Comparison of ENCODE assay signal across 37 cellular contexts in genomic region chr10:65306201-65306600, GRCh38.
"Had no signal": no experiment of that assay in that cellular context is flagged by ENCODE, and none has a peak within 500 bp of the region (broad histone marks: within the 10 kb centered on the region; RNA-seq: fewer than 3 reads in every experiment).

No MANE protein-coding gene starts in this region.

- H3K36me3 Mint-ChIP-seq: activated CD8-positive, alpha-beta memory T cell treated with anti-CD3 and anti-CD28 coated beads, Interleukin-2, amount 10 ng/mL, durations not matched to agents 7 days and 5 days; activated naive CD4-positive, alpha-beta T cell treated with anti-CD3 and anti-CD28 coated beads, Interleukin-2, amount 10 ng/mL, durations not matched to agents 7 days and 5 days; activated naive CD4-positive, alpha-beta T cell treated with anti-CD3 and anti-CD28 coated beads, Interleukin-2, amount 50 U/mL, for 24 hours; activated naive CD8-positive, alpha-beta T cell; activated naive CD8-positive, alpha-beta T cell treated with anti-CD3 and anti-CD28 coated beads, Interleukin-2, amount 10 ng/mL, durations not matched to agents 7 days and 5 days had no signal

- H3K4me3 ChIP-seq: body of pancreas, breast epithelium had no signal

- H3K4me1 ChIP-seq: body of pancreas, breast epithelium had no signal

- H3K27ac Mint-ChIP-seq: activated CD4-positive, alpha-beta memory T cell treated with anti-CD3 and anti-CD28 coated beads, Interleukin-2, amount 10 ng/mL, durations not matched to agents 7 days and 5 days; activated CD4-positive, alpha-beta T cell treated with anti-CD3 and anti-CD28 coated beads for 36 hours; activated CD4-positive, alpha-beta T cell treated with anti-CD3 and anti-CD28 coated beads, Interleukin-2, amount 10 ng/mL, durations not matched to agents 7 days and 5 days; activated CD8-positive, alpha-beta memory T cell treated with anti-CD3 and anti-CD28 coated beads, Interleukin-2, amount 10 ng/mL, durations not matched to agents 7 days and 5 days; activated CD8-positive, alpha-beta T cell treated with anti-CD3 and anti-CD28 coated beads, Interleukin-2, amount 10 ng/mL, durations not matched to agents 7 days and 5 days; activated naive CD4-positive, alpha-beta T cell treated with anti-CD3 and anti-CD28 coated beads, Interleukin-2, amount 10 ng/mL, durations not matched to agents 7 days and 5 days; activated naive CD4-positive, alpha-beta T cell treated with anti-CD3 and anti-CD28 coated beads, Interleukin-2, amount 50 U/mL, for 24 hours; activated naive CD8-positive, alpha-beta T cell; activated naive CD8-positive, alpha-beta T cell treated with anti-CD3 and anti-CD28 coated beads, Interleukin-2, amount 10 ng/mL, durations not matched to agents 7 days and 5 days; activated naive CD8-positive, alpha-beta T cell treated with anti-CD3 and anti-CD28 coated beads, Interleukin-2, amount 50 U/mL, for 24 hours; activated T-cell treated with anti-CD3 and anti-CD28 coated beads, Interleukin-2, amount 50 U/mL, for 24 hours; activated T-helper 2 cell treated with anti-CD3 and anti-CD28 coated beads, Interferon-gamma antibody, Interleukin-2, Interleukin-4, amounts not matched to agents 10 μg/mL and 5 μg/mL and 100 μg/mL, durations not matched to agents 14 hours and 24 hours and 36 hours; T-helper 1 cell treated with Interleukin-12 subunit alpha and Interleukin-12 subunit beta and Interleukin-4 antibody, amounts not matched to agents 30 μg/mL and 1 μg/mL, for 36 hours; T-helper 2 cell treated with Interferon-gamma antibody and Interleukin-4, amounts not matched to agents 5 μg/mL and 100 μg/mL, for 36 hours had no signal

- H3K4me1 Mint-ChIP-seq: activated CD4-positive, alpha-beta memory T cell treated with anti-CD3 and anti-CD28 coated beads, Interleukin-2, amount 10 ng/mL, durations not matched to agents 7 days and 5 days; activated CD4-positive, alpha-beta T cell treated with anti-CD3 and anti-CD28 coated beads for 36 hours; activated CD4-positive, alpha-beta T cell treated with anti-CD3 and anti-CD28 coated beads, Interleukin-2, amount 10 ng/mL, durations not matched to agents 7 days and 5 days; activated CD8-positive, alpha-beta memory T cell treated with anti-CD3 and anti-CD28 coated beads, Interleukin-2, amount 10 ng/mL, durations not matched to agents 7 days and 5 days; activated naive CD4-positive, alpha-beta T cell treated with anti-CD3 and anti-CD28 coated beads, Interleukin-2, amount 10 ng/mL, durations not matched to agents 7 days and 5 days; activated naive CD4-positive, alpha-beta T cell treated with anti-CD3 and anti-CD28 coated beads, Interleukin-2, amount 50 U/mL, for 24 hours; activated naive CD8-positive, alpha-beta T cell treated with anti-CD3 and anti-CD28 coated beads, Interleukin-2, amount 10 ng/mL, durations not matched to agents 7 days and 5 days; activated naive CD8-positive, alpha-beta T cell treated with anti-CD3 and anti-CD28 coated beads, Interleukin-2, amount 50 U/mL, for 24 hours had no signal

- H3K27me3 Mint-ChIP-seq: activated CD4-positive, alpha-beta memory T cell treated with anti-CD3 and anti-CD28 coated beads, Interleukin-2, amount 10 ng/mL, durations not matched to agents 7 days and 5 days; activated CD4-positive, alpha-beta T cell treated with anti-CD3 and anti-CD28 coated beads for 36 hours; activated CD4-positive, alpha-beta T cell treated with anti-CD3 and anti-CD28 coated beads, Interleukin-2, amount 10 ng/mL, durations not matched to agents 7 days and 5 days; activated CD8-positive, alpha-beta memory T cell treated with anti-CD3 and anti-CD28 coated beads, Interleukin-2, amount 10 ng/mL, durations not matched to agents 7 days and 5 days; activated naive CD4-positive, alpha-beta T cell treated with anti-CD3 and anti-CD28 coated beads, Interleukin-2, amount 10 ng/mL, durations not matched to agents 7 days and 5 days; activated naive CD4-positive, alpha-beta T cell treated with anti-CD3 and anti-CD28 coated beads, Interleukin-2, amount 50 U/mL, for 24 hours; activated naive CD8-positive, alpha-beta T cell; activated naive CD8-positive, alpha-beta T cell treated with anti-CD3 and anti-CD28 coated beads, Interleukin-2, amount 10 ng/mL, durations not matched to agents 7 days and 5 days; activated naive CD8-positive, alpha-beta T cell treated with anti-CD3 and anti-CD28 coated beads, Interleukin-2, amount 50 U/mL, for 24 hours; activated T-cell treated with anti-CD3 and anti-CD28 coated beads, Interleukin-2, amount 50 U/mL, for 24 hours had no signal

- H3K4me3 Mint-ChIP-seq: activated CD4-positive, alpha-beta memory T cell treated with anti-CD3 and anti-CD28 coated beads, Interleukin-2, amount 10 ng/mL, durations not matched to agents 7 days and 5 days; activated CD4-positive, alpha-beta T cell treated with anti-CD3 and anti-CD28 coated beads for 36 hours; activated CD4-positive, alpha-beta T cell treated with anti-CD3 and anti-CD28 coated beads, Interleukin-2, amount 10 ng/mL, durations not matched to agents 7 days and 5 days; activated CD8-positive, alpha-beta memory T cell treated with anti-CD3 and anti-CD28 coated beads, Interleukin-2, amount 10 ng/mL, durations not matched to agents 7 days and 5 days; activated CD8-positive, alpha-beta T cell treated with anti-CD3 and anti-CD28 coated beads, Interleukin-2, amount 10 ng/mL, durations not matched to agents 7 days and 5 days; activated naive CD4-positive, alpha-beta T cell treated with anti-CD3 and anti-CD28 coated beads, Interleukin-2, amount 10 ng/mL, durations not matched to agents 7 days and 5 days; activated naive CD4-positive, alpha-beta T cell treated with anti-CD3 and anti-CD28 coated beads, Interleukin-2, amount 50 U/mL, for 24 hours; activated naive CD8-positive, alpha-beta T cell; activated naive CD8-positive, alpha-beta T cell treated with anti-CD3 and anti-CD28 coated beads, Interleukin-2, amount 10 ng/mL, durations not matched to agents 7 days and 5 days; activated naive CD8-positive, alpha-beta T cell treated with anti-CD3 and anti-CD28 coated beads, Interleukin-2, amount 50 U/mL, for 24 hours; activated T-cell treated with anti-CD3 and anti-CD28 coated beads, Interleukin-2, amount 50 U/mL, for 24 hours; T-helper 1 cell treated with Interleukin-12 subunit alpha and Interleukin-12 subunit beta and Interleukin-4 antibody, amounts not matched to agents 30 μg/mL and 1 μg/mL, for 36 hours; T-helper 2 cell treated with Interferon-gamma antibody and Interleukin-4, amounts not matched to agents 5 μg/mL and 100 μg/mL, for 36 hours had no signal

- H3K9me3 Mint-ChIP-seq: activated CD4-positive, alpha-beta T cell treated with anti-CD3 and anti-CD28 coated beads, Interleukin-2, amount 10 ng/mL, durations not matched to agents 7 days and 5 days; activated naive CD4-positive, alpha-beta T cell treated with anti-CD3 and anti-CD28 coated beads, Interleukin-2, amount 50 U/mL, for 24 hours; activated naive CD8-positive, alpha-beta T cell treated with anti-CD3 and anti-CD28 coated beads, Interleukin-2, amount 10 ng/mL, durations not matched to agents 7 days and 5 days; activated naive CD8-positive, alpha-beta T cell treated with anti-CD3 and anti-CD28 coated beads, Interleukin-2, amount 50 U/mL, for 24 hours; T-helper 1 cell treated with Interleukin-12 subunit alpha and Interleukin-12 subunit beta and Interleukin-4 antibody, amounts not matched to agents 30 μg/mL and 1 μg/mL, for 36 hours had no signal

- H3K9me3 ChIP-seq: body of pancreas, breast epithelium had no signal

- H3K27ac ChIP-seq: body of pancreas, brain microvascular endothelial cell, breast epithelium, VCaP had no signal

- DNase-seq: activated CD4-positive, alpha-beta memory T cell treated with anti-CD3 and anti-CD28 coated beads, Interleukin-2, amount 10 ng/mL, durations not matched to agents 7 days and 5 days; activated CD4-positive, alpha-beta T cell treated with anti-CD3 and anti-CD28 coated beads for 1 hour; activated CD4-positive, alpha-beta T cell treated with anti-CD3 and anti-CD28 coated beads for 36 hours; activated CD4-positive, alpha-beta T cell treated with anti-CD3 and anti-CD28 coated beads for 48 hours; activated CD4-positive, alpha-beta T cell treated with anti-CD3 and anti-CD28 coated beads, Interleukin-2, amount 10 ng/mL, durations not matched to agents 7 days and 5 days; activated CD4-positive, alpha-beta T cell treated with anti-CD3 and anti-CD28 coated beads, Interleukin-2, amount 50 U/mL, for 48 hours; activated CD4-positive, CD25-positive, alpha-beta regulatory T cell; activated CD8-positive, alpha-beta memory T cell treated with anti-CD3 and anti-CD28 coated beads for 24 hours; activated CD8-positive, alpha-beta memory T cell treated with anti-CD3 and anti-CD28 coated beads, Interleukin-2, amount 10 ng/mL, durations not matched to agents 7 days and 5 days; activated CD8-positive, alpha-beta memory T cell treated with anti-CD3 and anti-CD28 coated beads, Interleukin-2, amount 50 U/mL, for 48 hours; activated CD8-positive, alpha-beta T cell treated with anti-CD3 and anti-CD28 coated beads, Interleukin-2, amount 10 ng/mL, durations not matched to agents 7 days and 5 days; activated effector memory CD4-positive, alpha-beta T cell treated with Interleukin-2 at 50 U/mL for 16 hours; activated gamma-delta T cell; activated naive CD4-positive, alpha-beta T cell treated with anti-CD3 and anti-CD28 coated beads, Interleukin-2, amount 10 ng/mL, durations not matched to agents 7 days and 5 days; activated naive CD4-positive, alpha-beta T cell treated with Interleukin-2 at 50 U/mL for 16 hours; activated naive CD8-positive, alpha-beta T cell treated with anti-CD3 and anti-CD28 coated beads, Interleukin-2, amount 10 ng/mL, durations not matched to agents 7 days and 5 days; activated naive CD8-positive, alpha-beta T cell treated with anti-CD3 and anti-CD28 coated beads, Interleukin-2, amount 50 U/mL, for 24 hours; activated T-cell treated with anti-CD3 and anti-CD28 coated beads, Interleukin-2, amount 50 U/mL, for 24 hours; activated T-cell treated with anti-CD3 and anti-CD28 coated beads, Interleukin-2, amount 50 U/mL, for 48 hours; amygdala; anterior cingulate cortex; body of pancreas; brain microvascular endothelial cell; central memory CD4-positive, alpha-beta T cell; T-helper 1 cell; T-helper 2 cell; T-helper 9 cell had no signal

- ATAC-seq: activated CD4-positive, alpha-beta T cell treated with anti-CD3 and anti-CD28 coated beads for 36 hours; activated CD4-positive, CD25-positive, alpha-beta regulatory T cell treated with anti-CD3 and anti-CD28 coated beads, Interleukin-2, amount 50 U/mL, for 24 hours; activated CD8-positive, alpha-beta memory T cell treated with anti-CD3 and anti-CD28 coated beads, Interleukin-2, amount 10 ng/mL, durations not matched to agents 7 days and 5 days; activated CD8-positive, alpha-beta T cell treated with anti-CD3 and anti-CD28 coated beads, Interleukin-2, amount 10 ng/mL, durations not matched to agents 7 days and 5 days; activated naive CD8-positive, alpha-beta T cell treated with anti-CD3 and anti-CD28 coated beads, Interleukin-2, amount 50 U/mL, for 24 hours; body of pancreas had no signal

- FAIRE-seq: astrocyte, TTC549 had no signal

- H3K36me3 ChIP-seq: brain microvascular endothelial cell, breast epithelium had no signal

- H3K27me3 ChIP-seq: body of pancreas, brain microvascular endothelial cell, breast epithelium had no signal
